In genomic region chr3:193808317-193808716, GRCh38 we compare ENCODE assay signal across 1 cellular context.
TF ChIP-seq lines count a peak whose summit lies in the region.

No MANE protein-coding gene starts in this region.

TF ChIP-seq in HEK293, 187 proteins besides CTCF, POLR2A, EP300 and RAD21 (continued from another document and continues in another):
- TF ChIP-seq, protein P1, sequence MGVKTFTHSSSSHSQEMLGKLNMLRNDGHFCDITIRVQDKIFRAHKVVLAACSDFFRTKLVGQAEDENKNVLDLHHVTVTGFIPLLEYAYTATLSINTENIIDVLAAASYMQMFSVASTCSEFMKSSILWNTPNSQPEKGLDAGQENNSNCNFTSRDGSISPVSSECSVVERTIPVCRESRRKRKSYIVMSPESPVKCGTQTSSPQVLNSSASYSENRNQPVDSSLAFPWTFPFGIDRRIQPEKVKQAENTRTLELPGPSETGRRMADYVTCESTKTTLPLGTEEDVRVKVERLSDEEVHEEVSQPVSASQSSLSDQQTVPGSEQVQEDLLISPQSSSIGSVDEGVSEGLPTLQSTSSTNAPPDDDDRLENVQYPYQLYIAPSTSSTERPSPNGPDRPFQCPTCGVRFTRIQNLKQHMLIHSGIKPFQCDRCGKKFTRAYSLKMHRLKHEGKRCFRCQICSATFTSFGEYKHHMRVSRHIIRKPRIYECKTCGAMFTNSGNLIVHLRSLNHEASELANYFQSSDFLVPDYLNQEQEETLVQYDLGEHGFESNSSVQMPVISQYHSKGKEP (tag by site-specific recombination; IDR thresholded peaks at IDR 0.05) = no peak
- TF ChIP-seq, protein P2, sequence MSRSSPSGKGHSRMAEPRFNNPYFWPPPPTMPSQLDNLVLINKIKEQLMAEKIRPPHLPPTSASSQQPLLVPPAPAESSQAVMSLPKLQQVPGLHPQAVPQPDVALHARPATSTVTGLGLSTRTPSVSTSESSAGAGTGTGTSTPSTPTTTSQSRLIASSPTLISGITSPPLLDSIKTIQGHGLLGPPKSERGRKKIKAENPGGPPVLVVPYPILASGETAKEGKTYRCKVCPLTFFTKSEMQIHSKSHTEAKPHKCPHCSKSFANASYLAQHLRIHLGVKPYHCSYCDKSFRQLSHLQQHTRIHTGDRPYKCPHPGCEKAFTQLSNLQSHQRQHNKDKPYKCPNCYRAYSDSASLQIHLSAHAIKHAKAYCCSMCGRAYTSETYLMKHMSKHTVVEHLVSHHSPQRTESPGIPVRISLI (tag by site-specific recombination; IDR thresholded peaks at IDR 0.05) = no peak
- no peak for TF ChIP-seq ZNF214 (tag by site-specific recombination; IDR thresholded peaks at IDR 0.05; ENCODE audit: borderline replicate concordance)
- TF ChIP-seq ZNF510 (tag by site-specific recombination; IDR thresholded peaks at IDR 0.05; ENCODE audit: insufficient replicate concordance) = no peak
- TF ChIP-seq ZNF350 (tag by site-specific recombination; IDR thresholded peaks at IDR 0.05) = no peak
- TF ChIP-seq GLIS1 (tag by site-specific recombination; IDR thresholded peaks at IDR 0.05) = peak; percentile 28; the same call in 1 of the 2 replicates
- TF ChIP-seq REST (tag by site-specific recombination; IDR thresholded peaks at IDR 0.05) = no peak
- TF ChIP-seq, protein P3, sequence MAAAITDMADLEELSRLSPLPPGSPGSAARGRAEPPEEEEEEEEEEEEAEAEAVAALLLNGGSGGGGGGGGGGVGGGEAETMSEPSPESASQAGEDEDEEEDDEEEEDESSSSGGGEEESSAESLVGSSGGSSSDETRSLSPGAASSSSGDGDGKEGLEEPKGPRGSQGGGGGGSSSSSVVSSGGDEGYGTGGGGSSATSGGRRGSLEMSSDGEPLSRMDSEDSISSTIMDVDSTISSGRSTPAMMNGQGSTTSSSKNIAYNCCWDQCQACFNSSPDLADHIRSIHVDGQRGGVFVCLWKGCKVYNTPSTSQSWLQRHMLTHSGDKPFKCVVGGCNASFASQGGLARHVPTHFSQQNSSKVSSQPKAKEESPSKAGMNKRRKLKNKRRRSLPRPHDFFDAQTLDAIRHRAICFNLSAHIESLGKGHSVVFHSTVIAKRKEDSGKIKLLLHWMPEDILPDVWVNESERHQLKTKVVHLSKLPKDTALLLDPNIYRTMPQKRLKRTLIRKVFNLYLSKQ (tag by site-specific recombination; IDR thresholded peaks at IDR 0.05; ENCODE audit: borderline replicate concordance) = no peak
- no peak for TF ChIP-seq GFI1B (tag by site-specific recombination; IDR thresholded peaks at IDR 0.05)
- TF ChIP-seq ZNF626 (tag by site-specific recombination; IDR thresholded peaks at IDR 0.05) = no peak
- TF ChIP-seq ZNF654 (tag by site-specific recombination; IDR thresholded peaks at IDR 0.05; ENCODE audit: low read depth) = no peak
- TF ChIP-seq, protein P4, sequence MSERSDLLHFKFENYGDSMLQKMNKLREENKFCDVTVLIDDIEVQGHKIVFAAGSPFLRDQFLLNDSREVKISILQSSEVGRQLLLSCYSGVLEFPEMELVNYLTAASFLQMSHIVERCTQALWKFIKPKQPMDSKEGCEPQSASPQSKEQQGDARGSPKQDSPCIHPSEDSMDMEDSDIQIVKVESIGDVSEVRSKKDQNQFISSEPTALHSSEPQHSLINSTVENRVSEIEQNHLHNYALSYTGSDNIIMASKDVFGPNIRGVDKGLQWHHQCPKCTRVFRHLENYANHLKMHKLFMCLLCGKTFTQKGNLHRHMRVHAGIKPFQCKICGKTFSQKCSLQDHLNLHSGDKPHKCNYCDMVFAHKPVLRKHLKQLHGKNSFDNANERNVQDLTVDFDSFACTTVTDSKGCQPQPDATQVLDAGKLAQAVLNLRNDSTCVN (tag by site-specific recombination; optimal IDR thresholded peaks at IDR 0.05) = no peak
- TF ChIP-seq ZNF629 (tag by site-specific recombination; IDR thresholded peaks at IDR 0.05) = peak; percentile 50; the same call in 1 of the 2 replicates
- TF ChIP-seq ZNF157 (tag by site-specific recombination; IDR thresholded peaks at IDR 0.05) = no peak
- 0 out of 2 replicates have a peak, but pooled peaks have one; percentile 21 for TF ChIP-seq ZNF366 (tag by site-specific recombination; conservative IDR thresholded peaks at IDR 0.05)
- TF ChIP-seq ZNF837 (tag by site-specific recombination; IDR thresholded peaks at IDR 0.05) = no peak
- no peak for TF ChIP-seq ZNF560 (tag by site-specific recombination; IDR thresholded peaks at IDR 0.05; ENCODE audit: borderline replicate concordance)
- no peak for TF ChIP-seq HOXA7 (CRISPR knock-in tag; IDR thresholded peaks at IDR 0.05; ENCODE audit: borderline replicate concordance)
- TF ChIP-seq SP7 (tag by site-specific recombination; IDR thresholded peaks at IDR 0.05) = 0 out of 2 replicates have a peak, but pooled peaks have one; percentile 36
- TF ChIP-seq ZNF488 (tag by site-specific recombination; IDR thresholded peaks at IDR 0.05) = no peak
- TF ChIP-seq ZNF580 (tag by site-specific recombination; IDR thresholded peaks at IDR 0.05) = no peak
- TF ChIP-seq HOXC10 (CRISPR knock-in tag; IDR thresholded peaks at IDR 0.05) = no peak
- TF ChIP-seq ZNF394 (tag by site-specific recombination; IDR thresholded peaks at IDR 0.05; ENCODE audit: borderline replicate concordance) = no peak
- TF ChIP-seq ZBTB17 (tag by site-specific recombination; IDR thresholded peaks at IDR 0.05) = no peak
- TF ChIP-seq ZFHX2 (tag by site-specific recombination; conservative IDR thresholded peaks at IDR 0.05) = no peak
- TF ChIP-seq OVOL3 (tag by site-specific recombination; IDR thresholded peaks at IDR 0.05) = no peak
- TF ChIP-seq ZBTB49 (tag by site-specific recombination; IDR thresholded peaks at IDR 0.05; ENCODE audit: low read depth) = no peak
- TF ChIP-seq ZNF529 (tag by site-specific recombination; IDR thresholded peaks at IDR 0.05; ENCODE audit: insufficient replicate concordance) = no peak
- TF ChIP-seq ZNF175 (tag by site-specific recombination; IDR thresholded peaks at IDR 0.05) = no peak
- TF ChIP-seq ZNF768 (tag by site-specific recombination; IDR thresholded peaks at IDR 0.05) = no peak
- TF ChIP-seq ZNF561 (tag by site-specific recombination; IDR thresholded peaks at IDR 0.05; ENCODE audit: borderline replicate concordance) = no peak
- TF ChIP-seq, protein P5, sequence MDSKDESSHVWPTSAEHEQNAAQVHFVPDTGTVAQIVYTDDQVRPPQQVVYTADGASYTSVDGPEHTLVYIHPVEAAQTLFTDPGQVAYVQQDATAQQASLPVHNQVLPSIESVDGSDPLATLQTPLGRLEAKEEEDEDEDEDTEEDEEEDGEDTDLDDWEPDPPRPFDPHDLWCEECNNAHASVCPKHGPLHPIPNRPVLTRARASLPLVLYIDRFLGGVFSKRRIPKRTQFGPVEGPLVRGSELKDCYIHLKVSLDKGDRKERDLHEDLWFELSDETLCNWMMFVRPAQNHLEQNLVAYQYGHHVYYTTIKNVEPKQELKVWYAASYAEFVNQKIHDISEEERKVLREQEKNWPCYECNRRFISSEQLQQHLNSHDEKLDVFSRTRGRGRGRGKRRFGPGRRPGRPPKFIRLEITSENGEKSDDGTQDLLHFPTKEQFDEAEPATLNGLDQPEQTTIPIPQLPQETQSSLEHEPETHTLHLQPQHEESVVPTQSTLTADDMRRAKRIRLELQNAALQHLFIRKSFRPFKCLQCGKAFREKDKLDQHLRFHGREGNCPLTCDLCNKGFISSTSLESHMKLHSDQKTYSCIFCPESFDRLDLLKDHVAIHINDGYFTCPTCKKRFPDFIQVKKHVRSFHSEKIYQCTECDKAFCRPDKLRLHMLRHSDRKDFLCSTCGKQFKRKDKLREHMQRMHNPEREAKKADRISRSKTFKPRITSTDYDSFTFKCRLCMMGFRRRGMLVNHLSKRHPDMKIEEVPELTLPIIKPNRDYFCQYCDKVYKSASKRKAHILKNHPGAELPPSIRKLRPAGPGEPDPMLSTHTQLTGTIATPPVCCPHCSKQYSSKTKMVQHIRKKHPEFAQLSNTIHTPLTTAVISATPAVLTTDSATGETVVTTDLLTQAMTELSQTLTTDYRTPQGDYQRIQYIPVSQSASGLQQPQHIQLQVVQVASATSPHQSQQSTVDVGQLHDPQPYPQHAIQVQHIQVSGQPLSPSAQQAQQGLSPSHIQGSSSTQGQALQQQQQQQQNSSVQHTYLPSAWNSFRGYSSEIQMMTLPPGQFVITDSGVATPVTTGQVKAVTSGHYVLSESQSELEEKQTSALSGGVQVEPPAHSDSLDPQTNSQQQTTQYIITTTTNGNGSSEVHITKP (tag by site-specific recombination; IDR thresholded peaks at IDR 0.05) = peak; percentile 42
- TF ChIP-seq, protein P6, sequence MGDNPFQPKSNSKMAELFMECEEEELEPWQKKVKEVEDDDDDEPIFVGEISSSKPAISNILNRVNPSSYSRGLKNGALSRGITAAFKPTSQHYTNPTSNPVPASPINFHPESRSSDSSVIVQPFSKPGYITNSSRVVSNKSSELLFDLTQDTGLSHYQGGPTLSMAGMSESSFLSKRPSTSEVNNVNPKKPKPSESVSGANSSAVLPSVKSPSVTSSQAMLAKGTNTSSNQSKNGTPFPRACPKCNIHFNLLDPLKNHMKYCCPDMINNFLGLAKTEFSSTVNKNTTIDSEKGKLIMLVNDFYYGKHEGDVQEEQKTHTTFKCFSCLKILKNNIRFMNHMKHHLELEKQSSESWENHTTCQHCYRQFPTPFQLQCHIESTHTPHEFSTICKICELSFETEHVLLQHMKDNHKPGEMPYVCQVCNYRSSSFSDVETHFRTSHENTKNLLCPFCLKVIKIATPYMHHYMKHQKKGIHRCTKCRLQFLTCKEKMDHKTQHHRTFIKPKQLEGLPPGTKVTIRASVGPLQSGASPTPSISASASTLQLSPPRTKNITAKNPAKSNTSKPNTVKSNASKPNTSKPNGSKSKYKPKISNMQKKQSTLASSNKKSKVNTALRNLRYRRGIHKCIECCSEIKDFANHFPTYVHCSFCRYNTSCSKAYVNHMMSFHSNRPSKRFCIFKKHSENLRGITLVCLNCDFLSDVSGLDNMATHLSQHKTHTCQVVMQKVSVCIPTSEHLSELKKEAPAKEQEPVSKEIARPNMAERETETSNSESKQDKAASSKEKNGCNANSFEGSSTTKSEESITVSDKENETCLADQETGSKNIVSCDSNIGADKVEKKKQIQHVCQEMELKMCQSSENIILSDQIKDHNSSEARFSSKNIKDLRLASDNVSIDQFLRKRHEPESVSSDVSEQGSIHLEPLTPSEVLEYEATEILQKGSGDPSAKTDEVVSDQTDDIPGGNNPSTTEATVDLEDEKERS (tag by site-specific recombination; IDR thresholded peaks at IDR 0.05) = no peak
- TF ChIP-seq TCF7L2 (IDR thresholded peaks at IDR 0.05; ENCODE audit: borderline replicate concordance, low read depth, low read length) = no peak
- no peak for TF ChIP-seq ZNF2 (tag by site-specific recombination; IDR thresholded peaks at IDR 0.05)
- no peak for TF ChIP-seq ZNF707 (tag by site-specific recombination; IDR thresholded peaks at IDR 0.05)
- no peak for TF ChIP-seq ZNF26 (tag by site-specific recombination; IDR thresholded peaks at IDR 0.05)
- TF ChIP-seq KLF9 (tag by site-specific recombination; IDR thresholded peaks at IDR 0.05; ENCODE audit: low read depth) = no peak
